In genomic region chr2:111919794-111920608, GRCh38 we compare ENCODE assay signal across 1 cellular context.
TF ChIP-seq lines count a peak whose summit lies in the region.

No MANE protein-coding gene starts in this region.

TF ChIP-seq in HepG2, 621 proteins besides CTCF, POLR2A, EP300 and RAD21 (continued from another document and continues in another):
- TF ChIP-seq HINFP (CRISPR knock-in tag; IDR thresholded peaks at IDR 0.05; ENCODE audit: low read depth) (no peak; the same call in none of the 2 replicates), HIVEP1 (CRISPR knock-in tag; IDR thresholded peaks at IDR 0.05) (no peak), ZNF121 (CRISPR knock-in tag; IDR thresholded peaks at IDR 0.05) (no peak), PHF5A (CRISPR knock-in tag; IDR thresholded peaks at IDR 0.05; ENCODE audit: low read depth, unreplicated experiment) (peak; percentile 95), NPAS2 (CRISPR knock-in tag; IDR thresholded peaks at IDR 0.05; ENCODE audit: borderline replicate concordance) (no peak), CAMTA2 (CRISPR knock-in tag; IDR thresholded peaks at IDR 0.05; ENCODE audit: borderline replicate concordance) (no peak), FOXO4 (CRISPR knock-in tag; conservative IDR thresholded peaks at IDR 0.05) (no peak), ZNF724P (CRISPR knock-in tag; IDR thresholded peaks at IDR 0.05; ENCODE audit: borderline replicate concordance) (no peak), ZFYVE20 (CRISPR knock-in tag; IDR thresholded peaks at IDR 0.05; ENCODE audit: borderline replicate concordance, low read depth) (no peak), ZNF850 (CRISPR knock-in tag; conservative IDR thresholded peaks at IDR 0.05) (0 out of 2 replicates have a peak, but pooled peaks have one; percentile 74), CHCHD3 (CRISPR knock-in tag; IDR thresholded peaks at IDR 0.05) (no peak), SALL1 (CRISPR knock-in tag; IDR thresholded peaks at IDR 0.05) (peak; percentile 93), CBX1 (IDR thresholded peaks at IDR 0.05; ENCODE audit: low read depth) (peak; percentile 37), RBM39 (IDR thresholded peaks at IDR 0.05; ENCODE audit: low read depth, low read length, poor library complexity, severe bottlenecking) (no peak), MLX (CRISPR knock-in tag; IDR thresholded peaks at IDR 0.05) (peak; percentile 81), ZNF230 (CRISPR knock-in tag; IDR thresholded peaks at IDR 0.05) (no peak), ZBTB20 (CRISPR knock-in tag; IDR thresholded peaks at IDR 0.05; ENCODE audit: borderline replicate concordance, low read depth) (no peak), PTBP1 (IDR thresholded peaks at IDR 0.05; ENCODE audit: low read depth, low read length, poor library complexity, severe bottlenecking) (no peak), TOE1 (CRISPR knock-in tag; IDR thresholded peaks at IDR 0.05) (no peak), ZSCAN29 (CRISPR knock-in tag; conservative IDR thresholded peaks at IDR 0.05) (no peak; the same call in 1 of the 2 replicates), ZSCAN30 (CRISPR knock-in tag; IDR thresholded peaks at IDR 0.05) (no peak), TCF7 (IDR thresholded peaks at IDR 0.05; ENCODE audit: low read depth) (no peak), RNF2 (conservative IDR thresholded peaks at IDR 0.05; ENCODE audit: low read depth) (no peak), ZNF747 (CRISPR knock-in tag; IDR thresholded peaks at IDR 0.05; ENCODE audit: borderline replicate concordance) (no peak), ZNF784 (CRISPR knock-in tag; IDR thresholded peaks at IDR 0.05; ENCODE audit: borderline replicate concordance) (no peak), ATRX (CRISPR knock-in tag; IDR thresholded peaks at IDR 0.05; ENCODE audit: borderline replicate concordance) (no peak), FOXP1 (IDR thresholded peaks at IDR 0.05) (no peak), FOXP1 (CRISPR knock-in tag; IDR thresholded peaks at IDR 0.05) (no peak), PHF8 (CRISPR knock-in tag; IDR thresholded peaks at IDR 0.05) (peak; percentile 64), GABPB1 (CRISPR knock-in tag; IDR thresholded peaks at IDR 0.05) (peak; percentile 57; the same call in 1 of the 2 replicates), ZNF883 (CRISPR knock-in tag; IDR thresholded peaks at IDR 0.05; ENCODE audit: not compliant biosample characterization) (no peak), ZBTB14 (CRISPR knock-in tag; IDR thresholded peaks at IDR 0.05) (no peak), CBX2 (IDR thresholded peaks at IDR 0.05; ENCODE audit: low read depth, low read length) (no peak), CBX2 (CRISPR knock-in tag; IDR thresholded peaks at IDR 0.05; ENCODE audit: low read depth) (no peak), HDAC6 (IDR thresholded peaks at IDR 0.05; ENCODE audit: low read depth, low read length) (no peak), SCMH1 (CRISPR knock-in tag; IDR thresholded peaks at IDR 0.05; ENCODE audit: borderline replicate concordance) (no peak), ZNF430 (CRISPR knock-in tag; IDR thresholded peaks at IDR 0.05) (0 out of 2 replicates have a peak, but pooled peaks have one; percentile 22), ETS1 (CRISPR knock-in tag; IDR thresholded peaks at IDR 0.05) (no peak), E2F1 (CRISPR knock-in tag; IDR thresholded peaks at IDR 0.05) (0 out of 2 replicates have a peak, but pooled peaks have one; percentile 57), ISL2 (CRISPR knock-in tag; IDR thresholded peaks at IDR 0.05) (peak; percentile 86), ZNF124 (CRISPR knock-in tag; IDR thresholded peaks at IDR 0.05) (peak; percentile 80), ZNF891 (CRISPR knock-in tag; IDR thresholded peaks at IDR 0.05) (no peak), RAD51 (IDR thresholded peaks at IDR 0.05; ENCODE audit: borderline replicate concordance) (no peak), BATF2 (CRISPR knock-in tag; IDR thresholded peaks at IDR 0.05) (no peak), ZNF142 (CRISPR knock-in tag; IDR thresholded peaks at IDR 0.05) (peak; percentile 70; the same call in 1 of the 2 replicates), HNRNPK (IDR thresholded peaks at IDR 0.05; ENCODE audit: low read depth, low read length, poor library complexity, severe bottlenecking) (no peak), MAFF (IDR thresholded peaks at IDR 0.05; ENCODE audit: low read depth, low read length) (no peak), ZNF782 (CRISPR knock-in tag; IDR thresholded peaks at IDR 0.05; ENCODE audit: borderline replicate concordance) (no peak; the same call in 1 of the 2 replicates), MEIS1 (CRISPR knock-in tag; IDR thresholded peaks at IDR 0.05; ENCODE audit: borderline replicate concordance) (peak; percentile 55; the same call in 1 of the 2 replicates), KLF16 (CRISPR knock-in tag; IDR thresholded peaks at IDR 0.05) (peak in 1 of 2 experiments; percentile 77; a peak in 2 of 4 replicates), MXD3 (CRISPR knock-in tag; IDR thresholded peaks at IDR 0.05) (no peak), SATB2 (CRISPR knock-in tag; IDR thresholded peaks at IDR 0.05) (no peak), SSRP1 (CRISPR knock-in tag; IDR thresholded peaks at IDR 0.05) (no peak), HNRNPL (IDR thresholded peaks at IDR 0.05; ENCODE audit: low read depth, low read length) (peak; percentile 69; the same call in 1 of the 2 replicates), GRHL1 (CRISPR knock-in tag; conservative IDR thresholded peaks at IDR 0.05) (no peak)
